ENCODE assay signal across 8 cellular contexts in genomic region chr17:2814499-2815341, GRCh38. TPM values are rescaled to one million over a fixed set of nuclear protein-coding genes. Genes with fewer than 3 reads are reported as not detected.
DNase-seq lines count a peak whose midpoint lies in the region; ATAC-seq and TF ChIP-seq lines count a peak whose summit lies in the region.

No MANE protein-coding gene starts in this region.

- TF ChIP-seq EP300 in transverse colon (IDR thresholded peaks at IDR 0.05; ENCODE audit: low read depth) = no peak

- no peak overlapping the region for H3K27ac ChIP-seq in transverse colon

- no peaks in the 10 kb centered on the region for H3K36me3 Mint-ChIP-seq in activated T-cell treated with anti-CD3 and anti-CD28 coated beads, Interleukin-2, amount 50 U/mL, for 24 hours (ENCODE audit: low read depth)

- H3K27ac Mint-ChIP-seq in activated T-cell treated with anti-CD3 and anti-CD28 coated beads, Interleukin-2, amount 50 U/mL, for 24 hours = no peak overlapping the region

- peak overlapping the region; percentile 23 for H3K4me3 Mint-ChIP-seq in activated T-cell treated with anti-CD3 and anti-CD28 coated beads, Interleukin-2, amount 50 U/mL, for 24 hours

- no peaks in the 10 kb centered on the region for H3K36me3 ChIP-seq in transverse colon

- WGBS in transverse colon (ENCODE audit: low coverage in 1 of 2), 2 donors = 62 to 68% methylated on average over 4 to 15 of the region's 26 CpGs

- peaks cover 0 to 9% (median 0%) of the 10 kb centered on the region in 4 donors for H3K4me1 ChIP-seq in transverse colon

- H3K9me3 ChIP-seq in transverse colon = no peaks in the 10 kb centered on the region

- in situ Hi-C loops in transverse colon (cut with MboI; ENCODE audit: low pct_ligation_motif_present in 1 of 4, low pct_unique_long_range_greater_than_20kb in 1 of 4, low sequenced_read_pairs in 3 of 4) = no loop called here

- intact Hi-C loops in transverse colon (cut with DNase I; ENCODE audit: low total_unique reads) = no loop called here

- H3K4me3 ChIP-seq in transverse colon = no peak overlapping the region

- H3K27me3 Mint-ChIP-seq in activated T-cell treated with anti-CD3 and anti-CD28 coated beads, Interleukin-2, amount 50 U/mL, for 24 hours = peaks cover 37% of the 10 kb centered on the region

- H3K9me3 Mint-ChIP-seq in activated T-cell treated with anti-CD3 and anti-CD28 coated beads, Interleukin-2, amount 50 U/mL, for 24 hours = no peaks in the 10 kb centered on the region

- no peaks in the 10 kb centered on the region for H3K27me3 ChIP-seq in transverse colon

- no peak for TF ChIP-seq CTCF in transverse colon (IDR thresholded peaks at IDR 0.05)

- TF ChIP-seq POLR2A in transverse colon (IDR thresholded peaks at IDR 0.05) = no peak

- DNase-seq in NCI-H69 (lab: John Stamatoyannopoulos, UW) = peak; percentile 48
- peak; percentile 88 for DNase-seq in activated T-cell treated with anti-CD3 and anti-CD28 coated beads, Interleukin-2, amount 50 U/mL, for 24 hours
- peak; percentile 35 for DNase-seq in mucosa of gallbladder (ENCODE audit: low spot score)
- peak; percentile 70 for DNase-seq in transverse colon
- DNase-seq in ecto neural progenitor cell (ENCODE audit: low spot score) = no peak
- DNase-seq in COLO829 (ENCODE audit: low spot score) = no peak
- no peak for DNase-seq in LoVo (ENCODE audit: low spot score)

- H3K4me1 Mint-ChIP-seq in activated T-cell treated with anti-CD3 and anti-CD28 coated beads, Interleukin-2, amount 50 U/mL, for 24 hours (ENCODE audit: low read depth) = peaks cover 25% of the 10 kb centered on the region

- ATAC-seq in GM18909 (IDR thresholded peaks at IDR 0.05; ENCODE audit: poor library complexity, unreplicated experiment) = peak; percentile 57

RNA-seq across cellular contexts. Expression of gene RAP1GAP2, which starts 18.5 kb away (rescaled TPM):
- total RNA-seq in mucosa of gallbladder = 32.8 TPM
- total RNA-seq in transverse colon = 10 to 100 TPM; 23.0 to 39.6 (median 33.9) TPM

Comparison
In these comparisons a context has a peak if more than half of its experiments do, and no peak if none do; other contexts are left out.
1. DNase-seq: peak in NCI-H69 (single experiment), activated T-cell treated with anti-CD3 and anti-CD28 coated beads, Interleukin-2, amount 50 U/mL, for 24 hours (single experiment), mucosa of gallbladder (single experiment) and transverse colon (single experiment); none in ecto neural progenitor cell (single experiment), COLO829 (single experiment) and LoVo (single experiment).